ENCODE assay signal across 24 cellular contexts in the genomic region with DNA sequence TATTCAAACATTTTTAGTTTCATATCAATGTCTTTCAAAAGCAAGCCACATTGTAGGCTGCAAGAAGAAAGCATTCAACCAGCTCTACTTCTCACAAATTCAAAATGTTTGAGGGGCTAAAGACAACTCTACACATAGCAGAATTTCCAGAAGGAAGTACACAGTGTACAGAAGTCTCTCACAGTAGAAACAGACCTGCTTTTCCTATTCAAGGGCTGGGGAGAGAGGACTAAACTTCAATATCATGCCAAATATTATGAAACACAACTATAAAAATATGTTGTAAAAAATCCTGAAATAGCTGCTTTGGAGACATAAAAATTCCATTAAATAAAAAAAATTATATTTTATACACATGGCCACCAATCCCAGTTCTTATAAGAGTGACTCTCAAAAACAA.
"Had no signal": no experiment of that assay in that cellular context is flagged by ENCODE, and none has a peak within 500 bp of the region (broad histone marks: within the 10 kb centered on the region; RNA-seq: fewer than 3 reads in every experiment).

No MANE protein-coding gene starts in this region.

- H3K4me3 ChIP-seq: SJCRH30 had no signal

- H3K27ac Mint-ChIP-seq: activated CD4-positive, alpha-beta T cell treated with anti-CD3 and anti-CD28 coated beads for 36 hours; activated CD8-positive, alpha-beta T cell treated with anti-CD3 and anti-CD28 coated beads for 36 hours; activated naive CD4-positive, alpha-beta T cell treated with anti-CD3 and anti-CD28 coated beads, Interleukin-2, amount 10 ng/mL, durations not matched to agents 7 days and 5 days; activated naive CD8-positive, alpha-beta T cell treated with anti-CD3 and anti-CD28 coated beads, Interleukin-2, amount 10 ng/mL, durations not matched to agents 7 days and 5 days; activated T-cell treated with anti-CD3 and anti-CD28 coated beads, Interleukin-2, amount 50 U/mL, for 72 hours; activated T-helper 2 cell treated with anti-CD3 and anti-CD28 coated beads, Interferon-gamma antibody, Interleukin-2, Interleukin-4, amounts not matched to agents 10 μg/mL and 5 μg/mL and 100 μg/mL, durations not matched to agents 14 hours and 24 hours and 36 hours had no signal

- H3K4me1 Mint-ChIP-seq: activated CD4-positive, alpha-beta T cell treated with anti-CD3 and anti-CD28 coated beads for 36 hours; activated naive CD4-positive, alpha-beta T cell treated with anti-CD3 and anti-CD28 coated beads, Interleukin-2, amount 10 ng/mL, durations not matched to agents 7 days and 5 days; activated naive CD8-positive, alpha-beta T cell treated with anti-CD3 and anti-CD28 coated beads, Interleukin-2, amount 10 ng/mL, durations not matched to agents 7 days and 5 days had no signal

- H3K9me3 Mint-ChIP-seq: activated naive CD4-positive, alpha-beta T cell treated with anti-CD3 and anti-CD28 coated beads, Interleukin-2, amount 10 ng/mL, durations not matched to agents 7 days and 5 days; activated naive CD8-positive, alpha-beta T cell treated with anti-CD3 and anti-CD28 coated beads, Interleukin-2, amount 10 ng/mL, durations not matched to agents 7 days and 5 days; activated T-cell treated with anti-CD3 and anti-CD28 coated beads, Interleukin-2, amount 50 U/mL, for 72 hours; activated T-helper 2 cell treated with anti-CD3 and anti-CD28 coated beads, Interferon-gamma antibody, Interleukin-2, Interleukin-4, amounts not matched to agents 10 μg/mL and 5 μg/mL and 100 μg/mL, durations not matched to agents 14 hours and 24 hours and 36 hours had no signal

- H3K27ac ChIP-seq: SJCRH30, WERI-Rb-1 had no signal

- H3K4me3 Mint-ChIP-seq: activated CD4-positive, alpha-beta T cell treated with anti-CD3 and anti-CD28 coated beads for 36 hours; activated CD8-positive, alpha-beta T cell treated with anti-CD3 and anti-CD28 coated beads for 36 hours; activated naive CD4-positive, alpha-beta T cell treated with anti-CD3 and anti-CD28 coated beads, Interleukin-2, amount 10 ng/mL, durations not matched to agents 7 days and 5 days; activated naive CD8-positive, alpha-beta T cell treated with anti-CD3 and anti-CD28 coated beads, Interleukin-2, amount 10 ng/mL, durations not matched to agents 7 days and 5 days; activated T-cell treated with anti-CD3 and anti-CD28 coated beads, Interleukin-2, amount 50 U/mL, for 72 hours; brain had no signal

- H3K36me3 ChIP-seq: WERI-Rb-1 had no signal

- H3K27me3 ChIP-seq: SJCRH30 had no signal

- H3K4me1 ChIP-seq: SJCRH30 had no signal

- DNase-seq: activated CD4-positive, alpha-beta T cell treated with anti-CD3 and anti-CD28 coated beads for 36 hours; activated CD4-positive, alpha-beta T cell treated with anti-CD3 and anti-CD28 coated beads, Interleukin-2, amount 50 U/mL, for 1 hour; activated CD8-positive, alpha-beta memory T cell treated with anti-CD3 and anti-CD28 coated beads, Interleukin-2, amount 50 U/mL, for 4 hours; activated CD8-positive, alpha-beta T cell treated with anti-CD3 and anti-CD28 coated beads for 36 hours; activated gamma-delta T cell treated with Interleukin-2 at 50 U/mL for 16 hours; activated naive CD4-positive, alpha-beta T cell treated with anti-CD3 and anti-CD28 coated beads, Interleukin-2, amount 10 ng/mL, durations not matched to agents 7 days and 5 days; activated naive CD8-positive, alpha-beta T cell treated with anti-CD3 and anti-CD28 coated beads, Interleukin-2, amount 10 ng/mL, durations not matched to agents 7 days and 5 days; activated T-cell treated with anti-CD3 and anti-CD28 coated beads, Interleukin-2, amount 50 U/mL, for 72 hours; KG1; NCI-H1048; NCI-H146; NCI-H187 treated with DMSO at 0.1 percent for 48 hours; NCI-H2081 treated with DMSO at 0.1 percent for 48 hours; NCI-H226; NCI-H526; NCI-H82; Right ventricle myocardium superior; RPMI8226; SJCRH30; T-helper 1 cell; WERI-Rb-1 had no signal

- H3K36me3 Mint-ChIP-seq: activated naive CD4-positive, alpha-beta T cell treated with anti-CD3 and anti-CD28 coated beads, Interleukin-2, amount 10 ng/mL, durations not matched to agents 7 days and 5 days; activated naive CD8-positive, alpha-beta T cell treated with anti-CD3 and anti-CD28 coated beads, Interleukin-2, amount 10 ng/mL, durations not matched to agents 7 days and 5 days had no signal

- H3K27me3 Mint-ChIP-seq: activated CD8-positive, alpha-beta T cell treated with anti-CD3 and anti-CD28 coated beads for 36 hours; activated naive CD4-positive, alpha-beta T cell treated with anti-CD3 and anti-CD28 coated beads, Interleukin-2, amount 10 ng/mL, durations not matched to agents 7 days and 5 days; activated naive CD8-positive, alpha-beta T cell treated with anti-CD3 and anti-CD28 coated beads, Interleukin-2, amount 10 ng/mL, durations not matched to agents 7 days and 5 days; brain had no signal

- H3K9me3 ChIP-seq: SJCRH30, SK-N-SH had no signal
